Comparison of ENCODE assay signal across 8 cellular contexts in genomic region chr4:174222266-174222872, GRCh38.
DNase-seq lines count a peak whose midpoint lies in the region; ATAC-seq and TF ChIP-seq lines count a peak whose summit lies in the region.

No MANE protein-coding gene starts in this region.

- no peaks in the 10 kb centered on the region for H3K9me3 Mint-ChIP-seq in activated naive CD4-positive, alpha-beta T cell treated with anti-CD3 and anti-CD28 coated beads, Interleukin-2, amount 10 ng/mL, durations not matched to agents 7 days and 5 days

- 39 to 43% methylated on average over 4 of the region's 4 CpGs for WGBS in thyroid gland, 2 donors

- intact Hi-C loops in OCI-LY7 (cut with micrococcal nuclease; ENCODE audit: unreplicated experiment) = loop anchor here (1.0 kb wide), 1 partner anchor 97 kb away; no protein-coding TSS in a partner anchor
- intact Hi-C loops in thyroid gland (cut with DNase I) = no loop called here

- no peaks in the 10 kb centered on the region for H3K36me3 Mint-ChIP-seq in activated naive CD4-positive, alpha-beta T cell treated with anti-CD3 and anti-CD28 coated beads, Interleukin-2, amount 10 ng/mL, durations not matched to agents 7 days and 5 days

- no peak for TF ChIP-seq POLR2A in thyroid gland (IDR thresholded peaks at IDR 0.05)

- peaks cover 54% of the 10 kb centered on the region for H3K27me3 Mint-ChIP-seq in activated naive CD4-positive, alpha-beta T cell treated with anti-CD3 and anti-CD28 coated beads, Interleukin-2, amount 10 ng/mL, durations not matched to agents 7 days and 5 days

- DNase-seq in BE2C (peak; percentile 32), OCI-LY7 (ENCODE audit: low spot score) (peak; percentile 47), fibroblast of pulmonary artery (ENCODE audit: low read depth) (peak; percentile 56), thyroid gland (no peak), SHP77 treated with DMSO at 0.1 percent for 48 hours (lab: John Stamatoyannopoulos, UW) (no peak)
- no peak for DNase-seq in activated naive CD4-positive, alpha-beta T cell treated with anti-CD3 and anti-CD28 coated beads, Interleukin-2, amount 10 ng/mL, durations not matched to agents 7 days and 5 days

- POLR2A ChIA-PET in OCI-LY7 (lab: Charles Lee) = no interaction called here

- H3K9me2 ChIP-seq in OCI-LY7 (ENCODE audit: insufficient read depth, low read length) = no peaks in the 10 kb centered on the region

- H3K27ac ChIP-seq in OCI-LY7 (ENCODE audit: low read depth, low read length, poor library complexity, severe bottlenecking) (no peak overlapping the region), thyroid gland (no peak overlapping the region)

- no TSS peak for BruUV-seq in OCI-LY7 (replicated peaks; lab: Mats Ljungman, UMichigan)

- no peak overlapping the region for H3K27ac Mint-ChIP-seq in activated naive CD4-positive, alpha-beta T cell treated with anti-CD3 and anti-CD28 coated beads, Interleukin-2, amount 10 ng/mL, durations not matched to agents 7 days and 5 days

- TF ChIP-seq CTCF in BE2C (IDR thresholded peaks at IDR 0.05; ENCODE audit: low read depth, low read length) = peak; percentile 83
- TF ChIP-seq CTCF in OCI-LY7 (conservative IDR thresholded peaks at IDR 0.05; ENCODE audit: low read length) = peak; percentile 86
- TF ChIP-seq CTCF in fibroblast of pulmonary artery (IDR thresholded peaks at IDR 0.05; ENCODE audit: low read length, missing control alignments) = peak; percentile 75
- peak; percentile 23 to 73 (median 36) for TF ChIP-seq CTCF in thyroid gland (IDR thresholded peaks at IDR 0.05)

- H3K79me2 ChIP-seq in OCI-LY7 (ENCODE audit: insufficient read depth, low read depth, low read length) = no peaks in the 10 kb centered on the region

- H3K4me2 ChIP-seq in OCI-LY7 (ENCODE audit: low read length) = no peak overlapping the region

- H2AFZ ChIP-seq in OCI-LY7 (ENCODE audit: low read length) = no peak overlapping the region

- no peak overlapping the region for H3K4me3 ChIP-seq in BE2C (ENCODE audit: low read depth, low read length)
- no peak overlapping the region for H3K4me3 ChIP-seq in OCI-LY7 (ENCODE audit: low read depth, low read length, poor library complexity, severe bottlenecking)
- H3K4me3 ChIP-seq in fibroblast of pulmonary artery (replicated peaks; ENCODE audit: low read depth, low read length) = no peak overlapping the region
- no peak overlapping the region for H3K4me3 ChIP-seq in thyroid gland (replicated peaks in 1 of 3)

- H3K36me3 ChIP-seq in BE2C (no peaks in the 10 kb centered on the region; the same call in 1 of the 2 replicates), OCI-LY7 (ENCODE audit: insufficient read depth, low read length) (no peaks in the 10 kb centered on the region), thyroid gland (no peaks in the 10 kb centered on the region)

- H3K4me1 ChIP-seq in BE2C = peaks cover 37% of the 10 kb centered on the region
- no peaks in the 10 kb centered on the region for H3K4me1 ChIP-seq in OCI-LY7 (ENCODE audit: insufficient read depth, low read length, poor library complexity, severe bottlenecking)
- peaks cover 6 to 12% of the 10 kb centered on the region in 2 donors for H3K4me1 ChIP-seq in thyroid gland

- no peak overlapping the region for H3K4me3 Mint-ChIP-seq in activated naive CD4-positive, alpha-beta T cell treated with anti-CD3 and anti-CD28 coated beads, Interleukin-2, amount 10 ng/mL, durations not matched to agents 7 days and 5 days

- H3K9me3 ChIP-seq in BE2C (no peaks in the 10 kb centered on the region), OCI-LY7 (ENCODE audit: low read length) (no peaks in the 10 kb centered on the region), thyroid gland (no peaks in the 10 kb centered on the region)

- no peaks in the 10 kb centered on the region for H4K20me1 ChIP-seq in OCI-LY7 (ENCODE audit: insufficient read depth, low read length)

- CTCF ChIA-PET in OCI-LY7 (lab: Charles Lee; ENCODE audit: unreplicated experiment) = no interaction called here
- CTCF ChIA-PET in activated naive CD4-positive, alpha-beta T cell treated with anti-CD3 and anti-CD28 coated beads, Interleukin-2, amount 10 ng/mL, durations not matched to agents 7 days and 5 days (lab: Charles Lee) = interaction anchor here (0.7 to 1.0 kb wide), 6 partner anchors 45 to 99 kb away, joined by 3 to 4 read pairs (median 3); no protein-coding TSS in a partner anchor

- ATAC-seq in GM18502 (IDR thresholded peaks at IDR 0.05; ENCODE audit: poor library complexity, unreplicated experiment) = peak; percentile 73
- peak; percentile 70 for ATAC-seq in HG02884 (IDR thresholded peaks at IDR 0.05; ENCODE audit: unreplicated experiment)

- H3K27me3 ChIP-seq in BE2C = no peaks in the 10 kb centered on the region
- peaks cover 10% of the 10 kb centered on the region for H3K27me3 ChIP-seq in thyroid gland

- H3K4me1 Mint-ChIP-seq in activated naive CD4-positive, alpha-beta T cell treated with anti-CD3 and anti-CD28 coated beads, Interleukin-2, amount 10 ng/mL, durations not matched to agents 7 days and 5 days = peaks cover 9% of the 10 kb centered on the region

Comparison
In these comparisons a context has a peak if more than half of its experiments do, and no peak if none do; other contexts are left out.
1. DNase-seq: peak in BE2C (single experiment), OCI-LY7 (single experiment) and fibroblast of pulmonary artery (single experiment); none in thyroid gland (0 of 2), activated naive CD4-positive, alpha-beta T cell treated with anti-CD3 and anti-CD28 coated beads, Interleukin-2, amount 10 ng/mL, durations not matched to agents 7 days and 5 days (single experiment) and SHP77 treated with DMSO at 0.1 percent for 48 hours (single experiment).
2. CTCF ChIP-seq: peak in every context shown above with its lines; median percentile 86 in OCI-LY7; 83 in BE2C; 75 in fibroblast of pulmonary artery; 36 in thyroid gland.